10 cellular contexts compared by ENCODE assay signal in genomic region chr3:129016725-129017530, GRCh38. TPM values are rescaled to one million over a fixed set of nuclear protein-coding genes. Genes with fewer than 3 reads are reported as not detected.
DNase-seq lines count a peak whose midpoint lies in the region; TF ChIP-seq lines count a peak whose summit lies in the region.
"Had no signal": no experiment of that assay in that cellular context is flagged by ENCODE, and none has a peak within 500 bp of the region (broad histone marks: within the 10 kb centered on the region; RNA-seq: fewer than 3 reads in every experiment).

No MANE protein-coding gene starts in this region.

- no TSS peak for BruUV-seq in PC-9 (replicated peaks; lab: Mats Ljungman, UMichigan)

- H3K27me3 ChIP-seq in PC-9 (ENCODE audit: insufficient read depth, low read depth) (no peaks in the 10 kb centered on the region), esophagus squamous epithelium (no peaks in the 10 kb centered on the region), suprapubic skin (no peaks in the 10 kb centered on the region), brain microvascular endothelial cell (replicated peaks) (no peaks in the 10 kb centered on the region)

- H3K79me2 ChIP-seq in PC-9 (ENCODE audit: low read depth), result no peaks in the 10 kb centered on the region

- H4K20me1 ChIP-seq in PC-9 (ENCODE audit: insufficient read depth), result no peaks in the 10 kb centered on the region

- H3K27ac ChIP-seq in PC-9 (no peak overlapping the region), esophagus squamous epithelium (peak overlapping the region; percentile 48 to 84 (median 76)), suprapubic skin (peak overlapping the region; percentile 11), brain microvascular endothelial cell (no peak overlapping the region)

- WGBS in esophagus squamous epithelium, 2 donors, result 72 to 76% methylated on average over 10 to 13 of the region's 15 CpGs
- WGBS in suprapubic skin, result 75% methylated on average over 14 of the region's 15 CpGs

- no peaks in the 10 kb centered on the region for H3F3A ChIP-seq in PC-9 (ENCODE audit: insufficient read depth, low read depth)

- intact Hi-C loops in PC-9 (cut with micrococcal nuclease; ENCODE audit: unreplicated experiment) (loop anchor here (2.0 kb wide), 1 partner anchor 46 kb away; no protein-coding TSS in a partner anchor), esophagus squamous epithelium (cut with DNase I) (no loop called here)

- TF ChIP-seq POLR2A in esophagus squamous epithelium (IDR thresholded peaks at IDR 0.05) (no peak), suprapubic skin (IDR thresholded peaks at IDR 0.05) (no peak)

- H2AFZ ChIP-seq in PC-9, result no peak overlapping the region

- H3K36me3 ChIP-seq in PC-9 (ENCODE audit: low read depth), result no peaks in the 10 kb centered on the region
- H3K36me3 ChIP-seq in esophagus squamous epithelium, result no peaks in the 10 kb centered on the region
- no peaks in the 10 kb centered on the region for H3K36me3 ChIP-seq in suprapubic skin
- H3K36me3 ChIP-seq in brain microvascular endothelial cell (replicated peaks), result no peaks in the 10 kb centered on the region

- in situ Hi-C loops in brain microvascular endothelial cell (cut with HindIII; ENCODE audit: low pct_ligation_motif_present, low sequenced_read_pairs), result no loop called here

- H3K4me2 ChIP-seq in PC-9, result peak overlapping the region; percentile 35; the same call in 1 of the 2 replicates

- TF ChIP-seq CTCF in PC-9 (conservative IDR thresholded peaks at IDR 0.05) (no peak), esophagus squamous epithelium (IDR thresholded peaks at IDR 0.05) (no peak), suprapubic skin (IDR thresholded peaks at IDR 0.05) (no peak), brain microvascular endothelial cell (IDR thresholded peaks at IDR 0.05; ENCODE audit: low read depth, low read length, missing control alignments) (no peak)

- H3K4me3 ChIP-seq in PC-9 (no peak overlapping the region), esophagus squamous epithelium (no peak overlapping the region), suprapubic skin (no peak overlapping the region), brain microvascular endothelial cell (ENCODE audit: low read depth, low read length) (no peak overlapping the region)

- CTCF ChIA-PET in PC-9 (lab: Charles Lee), result interaction anchor here (0.6 to 2.1 kb wide), 8 partner anchors 9 to 955 kb away, joined by 3 to 33 read pairs (median 9); partner anchors contain the start of gene CFAP92

- peaks cover 12% of the 10 kb centered on the region for H3K4me1 ChIP-seq in PC-9 (replicated peaks; ENCODE audit: insufficient read depth)
- H3K4me1 ChIP-seq in esophagus squamous epithelium, result peaks cover 15 to 70% (median 28%) of the 10 kb centered on the region in 3 donors
- H3K4me1 ChIP-seq in suprapubic skin, result peaks cover 5% of the 10 kb centered on the region

- DNase-seq in activated CD4-positive, alpha-beta T cell treated with anti-CD3 and anti-CD28 coated beads for 48 hours, result peak; percentile 33
- DNase-seq in activated CD4-positive, alpha-beta T cell treated with anti-CD3 and anti-CD28 coated beads, Interleukin-2, amount 50 U/mL, for 4 hours, result no peak
- DNase-seq in PC-9, result no peak
- DNase-seq in esophagus squamous epithelium (lab: John Stamatoyannopoulos, UW), result no peak
- DNase-seq in suprapubic skin (ENCODE audit: low spot score in 2 of 2), result no peak
- DNase-seq in NCI-H446 (lab: John Stamatoyannopoulos, UW), result no peak
- no peak for DNase-seq in brain microvascular endothelial cell
- no peak for DNase-seq in D341Med (ENCODE audit: low spot score)

- POLR2A ChIA-PET in PC-9 (lab: Charles Lee; ENCODE audit: unreplicated experiment), result interaction anchor here (0.5 to 0.9 kb wide), 6 partner anchors 23 to 107 kb away, joined by 3 to 17 read pairs (median 3); partner anchors contain the start of genes CFAP92 and RAB43

- H3K9me2 ChIP-seq in PC-9 (ENCODE audit: insufficient read depth), result no peaks in the 10 kb centered on the region

- no peak for TF ChIP-seq EP300 in suprapubic skin (IDR thresholded peaks at IDR 0.05)

- no peaks in the 10 kb centered on the region for H3K9me3 ChIP-seq in PC-9 (ENCODE audit: insufficient read depth, low read depth)
- H3K9me3 ChIP-seq in esophagus squamous epithelium, result no peaks in the 10 kb centered on the region
- H3K9me3 ChIP-seq in suprapubic skin, result no peaks in the 10 kb centered on the region

RNA-seq across cellular contexts. Expression of gene EFCC1, which starts 15.8 kb away (rescaled TPM):
- total RNA-seq in PC-9 (2021) (0.24 and 0.43 TPM in 2 replicates), esophagus squamous epithelium (1 to 10 TPM in 1 of 4 donors, under 1 TPM in 3; 0.19 to 2.9 (median 0.48) TPM), suprapubic skin (1 to 10 TPM in 2 of 4 donors, under 1 TPM in 2; 0.76 to 2.5 (median 1.1) TPM)
- total RNA-seq: kidney epithelial cell had no signal

RNA-seq across cellular contexts. Expression of gene CFAP92, which starts 23.1 kb away (rescaled TPM):
- total RNA-seq in PC-9 (2021), result 4.3 and 4.8 TPM in 2 replicates
- 1 to 10 TPM in 1 of 4 donors, under 1 TPM in 3; 0.40 to 1.4 (median 0.98) TPM for total RNA-seq in esophagus squamous epithelium
- 1 to 10 TPM in 2 of 4 donors, under 1 TPM in 2; 0.11 to 1.7 (median 0.87) TPM for total RNA-seq in suprapubic skin

RNA-seq across cellular contexts. Expression of gene GP9, which starts 43.7 kb away (rescaled TPM):
- total RNA-seq in PC-9 (2021) (not detected in 2 replicates), esophagus squamous epithelium (not detected), suprapubic skin (not detected)
- total RNA-seq: activated CD8-positive, alpha-beta memory T cell treated with anti-CD3 and anti-CD28 coated beads for 36 hours; kidney epithelial cell had no signal

Comparison
In these comparisons a context has a peak if more than half of its experiments do, and no peak if none do; other contexts are left out.
1. H3K27ac ChIP-seq: peak in esophagus squamous epithelium (4 of 4) and suprapubic skin (single experiment); none in PC-9 (single experiment) and brain microvascular endothelial cell (single experiment).